17 cellular contexts compared by ENCODE assay signal in genomic region chr3:161682715-161683114, GRCh38.
"Had no signal": no experiment of that assay in that cellular context is flagged by ENCODE, and none has a peak within 500 bp of the region (broad histone marks: within the 10 kb centered on the region; RNA-seq: fewer than 3 reads in every experiment).

No MANE protein-coding gene starts in this region.

- H3K36me3 Mint-ChIP-seq: naive thymus-derived CD8-positive, alpha-beta T cell had no signal

- H3K4me1 Mint-ChIP-seq: activated CD4-positive, alpha-beta T cell treated with anti-CD3 and anti-CD28 coated beads, Interleukin-2, amount 10 ng/mL, durations not matched to agents 24 days and 14 days; activated T-helper 17 cell treated with anti-CD3 and anti-CD28 coated beads, Interleukin-2, amount 50 U/mL, for 72 hours; naive thymus-derived CD8-positive, alpha-beta T cell; stimulated activated naive CD8-positive, alpha-beta T cell treated with anti-CD3 and anti-CD28 coated beads, Interleukin-15, amount 100 ng/mL, for 72 hours had no signal

- H3K9me3 ChIP-seq: adrenal gland, mucosa of descending colon, thoracic aorta had no signal

- H3K4me3 Mint-ChIP-seq: activated CD4-positive, alpha-beta T cell treated with anti-CD3 and anti-CD28 coated beads, Interleukin-2, amount 10 ng/mL, durations not matched to agents 24 days and 14 days; activated T-helper 17 cell treated with anti-CD3 and anti-CD28 coated beads, Interleukin-2, amount 50 U/mL, for 72 hours; naive thymus-derived CD8-positive, alpha-beta T cell; stimulated activated naive CD8-positive, alpha-beta T cell treated with anti-CD3 and anti-CD28 coated beads, Interleukin-15, amount 100 ng/mL, for 72 hours; WTC11 had no signal

- H3K27me3 Mint-ChIP-seq: activated CD4-positive, alpha-beta T cell treated with anti-CD3 and anti-CD28 coated beads, Interleukin-2, amount 10 ng/mL, durations not matched to agents 24 days and 14 days; activated T-helper 17 cell treated with anti-CD3 and anti-CD28 coated beads, Interleukin-2, amount 50 U/mL, for 72 hours; naive thymus-derived CD8-positive, alpha-beta T cell; stimulated activated naive CD8-positive, alpha-beta T cell treated with anti-CD3 and anti-CD28 coated beads, Interleukin-15, amount 100 ng/mL, for 72 hours had no signal

- H3K4me3 ChIP-seq: adrenal gland, coronary artery, mucosa of descending colon, thoracic aorta had no signal

- H3K4me1 ChIP-seq: adrenal gland had no signal

- DNase-seq: activated CD4-positive, alpha-beta T cell treated with anti-CD3 and anti-CD28 coated beads, Interleukin-2, amount 10 ng/mL, durations not matched to agents 24 days and 14 days; activated naive CD4-positive, alpha-beta T cell treated with anti-CD3 and anti-CD28 coated beads, Interleukin-2, amount 50 U/mL, for 16 hours; adrenal gland; central memory CD4-positive, alpha-beta T cell; effector CD4-positive, alpha-beta T cell; left cardiac atrium; mucosa of descending colon; naive thymus-derived CD8-positive, alpha-beta T cell; posterior cingulate gyrus; stimulated activated CD4-positive, alpha-beta T cell treated with anti-CD3 and anti-CD28 coated beads, Interleukin-15, amount 100 ng/mL, for 24 hours; stimulated activated CD4-positive, alpha-beta T cell treated with anti-CD3 and anti-CD28 coated beads, Interleukin-4, amount 100 ng/mL, for 24 hours; stimulated activated naive CD8-positive, alpha-beta T cell treated with anti-CD3 and anti-CD28 coated beads, Interleukin-15, amount 100 ng/mL, for 72 hours had no signal

- H3K9me3 Mint-ChIP-seq: activated CD4-positive, alpha-beta T cell treated with anti-CD3 and anti-CD28 coated beads, Interleukin-2, amount 10 ng/mL, durations not matched to agents 24 days and 14 days; activated T-helper 17 cell treated with anti-CD3 and anti-CD28 coated beads, Interleukin-2, amount 50 U/mL, for 72 hours had no signal

- ATAC-seq: activated T-helper 17 cell treated with anti-CD3 and anti-CD28 coated beads, Interleukin-2, amount 50 U/mL, for 72 hours; left cardiac atrium; mucosa of descending colon; naive thymus-derived CD8-positive, alpha-beta T cell; stimulated activated naive CD8-positive, alpha-beta T cell treated with anti-CD3 and anti-CD28 coated beads, Interleukin-15, amount 100 ng/mL, for 72 hours; WTC11 had no signal

- H3K36me3 ChIP-seq: adrenal gland, thoracic aorta had no signal

- H3K27ac ChIP-seq: adrenal gland, coronary artery, epithelial cell of prostate, thoracic aorta had no signal

- H3K27me3 ChIP-seq: adrenal gland had no signal

- H3K27ac Mint-ChIP-seq: activated CD4-positive, alpha-beta T cell treated with anti-CD3 and anti-CD28 coated beads, Interleukin-2, amount 10 ng/mL, durations not matched to agents 24 days and 14 days; activated T-helper 17 cell treated with anti-CD3 and anti-CD28 coated beads, Interleukin-2, amount 50 U/mL, for 72 hours; naive thymus-derived CD8-positive, alpha-beta T cell; stimulated activated naive CD8-positive, alpha-beta T cell treated with anti-CD3 and anti-CD28 coated beads, Interleukin-15, amount 100 ng/mL, for 72 hours; WTC11 had no signal
